Comparison of ENCODE assay signal across 9 cellular contexts in genomic region chr1:181485276-181486097, GRCh38.
DNase-seq lines count a peak whose midpoint lies in the region; ATAC-seq and TF ChIP-seq lines count a peak whose summit lies in the region.
"Had no signal": no experiment of that assay in that cellular context is flagged by ENCODE, and none has a peak within 500 bp of the region (broad histone marks: within the 10 kb centered on the region; RNA-seq: fewer than 3 reads in every experiment).

No MANE protein-coding gene starts in this region.

- peak overlapping the region; percentile 38 for H3K4me2 ChIP-seq in parathyroid adenoma (ENCODE audit: low read length)

- no peak overlapping the region for H3K9ac ChIP-seq in parathyroid adenoma

- no peaks in the 10 kb centered on the region for H3K36me3 ChIP-seq in parathyroid adenoma (ENCODE audit: control insufficient read depth, insufficient read depth, low read length)

- no peak overlapping the region for H3K27ac ChIP-seq in parathyroid adenoma

- no peak for TF ChIP-seq EP300 in Ishikawa (IDR thresholded peaks at IDR 0.05; ENCODE audit: borderline replicate concordance)

- H3K4me3 ChIP-seq in parathyroid adenoma (ENCODE audit: low read depth, low read length): no peak overlapping the region

- no peak for TF ChIP-seq CTCF in parathyroid adenoma (IDR thresholded peaks at IDR 0.05)

- no peaks in the 10 kb centered on the region for H3K27me3 ChIP-seq in parathyroid adenoma (ENCODE audit: control insufficient read depth, insufficient read depth, low read length)

- no peaks in the 10 kb centered on the region for H3K9me3 ChIP-seq in parathyroid adenoma (ENCODE audit: control insufficient read depth, low read length)

- no peaks in the 10 kb centered on the region for H3K79me2 ChIP-seq in parathyroid adenoma

- ATAC-seq in GM19463 (IDR thresholded peaks at IDR 0.05; ENCODE audit: unreplicated experiment) (peak; percentile 38), GM18873 (IDR thresholded peaks at IDR 0.05; ENCODE audit: low FRiP score, unreplicated experiment) (no peak), GM18520 (IDR thresholded peaks at IDR 0.05; ENCODE audit: unreplicated experiment) (no peak)

- no peaks in the 10 kb centered on the region for H3K4me1 ChIP-seq in parathyroid adenoma

- DNase-seq in EH (ENCODE audit: low read depth) (peak; percentile 3), cerebellar cortex (ENCODE audit: low spot score) (peak; percentile 49), AG08395 (ENCODE audit: low spot score) (no peak)
- DNase-seq: IMR-90 had no signal

- H2AFZ ChIP-seq in parathyroid adenoma: no peak overlapping the region

- TF ChIP-seq RAD21 in Ishikawa (IDR thresholded peaks at IDR 0.05; ENCODE audit: low read depth): peak; percentile 9; the same call in 1 of the 2 replicates

TF ChIP-seq in Ishikawa, 13 proteins besides CTCF, POLR2A, EP300 and RAD21:
- 0 out of 2 replicates have a peak, but pooled peaks have one; percentile 43 for TF ChIP-seq YY1 (IDR thresholded peaks at IDR 0.05; ENCODE audit: low read depth)
- TF ChIP-seq TEAD4 (IDR thresholded peaks at IDR 0.05): no peak
- TF ChIP-seq MAX (IDR thresholded peaks at IDR 0.05): peak; percentile 82
- peak; percentile 95 for TF ChIP-seq REST (IDR thresholded peaks at IDR 0.05; ENCODE audit: low read depth)
- no peak for TF ChIP-seq TCF12 (IDR thresholded peaks at IDR 0.05; ENCODE audit: low read depth)
- peak; percentile 82 for TF ChIP-seq USF1 (IDR thresholded peaks at IDR 0.05)
- TF ChIP-seq TAF1 (IDR thresholded peaks at IDR 0.05; ENCODE audit: low read depth): no peak
